ENCODE assay signal across 2 cellular contexts in the genomic region with DNA sequence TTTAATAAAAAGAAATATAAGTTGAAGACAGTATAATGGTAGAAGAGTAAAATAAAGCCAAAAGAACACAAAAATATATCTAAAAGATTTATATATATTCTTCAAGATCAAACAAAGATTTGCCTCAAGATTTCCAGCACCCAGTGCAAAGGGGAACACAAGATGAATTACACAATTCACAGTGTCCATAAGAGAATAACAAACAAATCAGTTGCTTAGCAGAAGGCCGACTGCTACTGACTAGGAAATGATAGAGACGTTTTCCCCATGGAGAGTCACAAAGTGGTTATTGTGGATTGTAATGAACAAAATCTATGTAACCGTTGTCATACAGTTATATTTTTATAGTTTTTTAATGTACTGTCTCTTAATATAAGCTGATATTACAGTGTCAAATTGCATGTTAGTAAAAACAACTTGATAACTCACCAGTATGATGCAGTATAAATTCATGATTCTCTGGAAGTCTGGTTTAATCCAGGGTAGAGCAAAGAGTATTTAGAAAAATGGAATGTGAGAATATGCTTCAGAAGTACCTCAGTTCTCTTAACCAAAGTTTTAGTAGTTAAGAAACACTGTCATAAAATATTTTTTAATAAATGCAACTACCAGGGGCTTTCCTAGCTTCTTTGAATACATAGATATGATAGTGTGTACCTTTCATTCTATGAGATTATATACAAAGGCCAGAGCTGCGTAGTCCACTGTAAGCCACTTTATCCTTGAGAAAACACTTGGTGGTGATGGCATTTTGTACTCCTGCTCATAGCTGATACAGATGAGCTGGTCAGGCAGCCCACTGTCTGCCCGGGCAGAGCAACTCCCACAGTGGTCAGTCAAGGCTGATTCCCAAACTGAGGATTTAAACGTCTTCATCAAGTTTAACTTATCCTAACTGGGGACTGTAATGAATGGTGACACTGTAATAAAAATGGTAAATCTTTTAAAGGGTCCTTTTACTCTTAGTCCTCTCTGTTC.
TF ChIP-seq lines count a peak whose summit lies in the region.

No MANE protein-coding gene starts in this region.

TF ChIP-seq in HEK293, 187 proteins besides CTCF, POLR2A, EP300 and RAD21 (continued from another document):
- TF ChIP-seq, protein P1, sequence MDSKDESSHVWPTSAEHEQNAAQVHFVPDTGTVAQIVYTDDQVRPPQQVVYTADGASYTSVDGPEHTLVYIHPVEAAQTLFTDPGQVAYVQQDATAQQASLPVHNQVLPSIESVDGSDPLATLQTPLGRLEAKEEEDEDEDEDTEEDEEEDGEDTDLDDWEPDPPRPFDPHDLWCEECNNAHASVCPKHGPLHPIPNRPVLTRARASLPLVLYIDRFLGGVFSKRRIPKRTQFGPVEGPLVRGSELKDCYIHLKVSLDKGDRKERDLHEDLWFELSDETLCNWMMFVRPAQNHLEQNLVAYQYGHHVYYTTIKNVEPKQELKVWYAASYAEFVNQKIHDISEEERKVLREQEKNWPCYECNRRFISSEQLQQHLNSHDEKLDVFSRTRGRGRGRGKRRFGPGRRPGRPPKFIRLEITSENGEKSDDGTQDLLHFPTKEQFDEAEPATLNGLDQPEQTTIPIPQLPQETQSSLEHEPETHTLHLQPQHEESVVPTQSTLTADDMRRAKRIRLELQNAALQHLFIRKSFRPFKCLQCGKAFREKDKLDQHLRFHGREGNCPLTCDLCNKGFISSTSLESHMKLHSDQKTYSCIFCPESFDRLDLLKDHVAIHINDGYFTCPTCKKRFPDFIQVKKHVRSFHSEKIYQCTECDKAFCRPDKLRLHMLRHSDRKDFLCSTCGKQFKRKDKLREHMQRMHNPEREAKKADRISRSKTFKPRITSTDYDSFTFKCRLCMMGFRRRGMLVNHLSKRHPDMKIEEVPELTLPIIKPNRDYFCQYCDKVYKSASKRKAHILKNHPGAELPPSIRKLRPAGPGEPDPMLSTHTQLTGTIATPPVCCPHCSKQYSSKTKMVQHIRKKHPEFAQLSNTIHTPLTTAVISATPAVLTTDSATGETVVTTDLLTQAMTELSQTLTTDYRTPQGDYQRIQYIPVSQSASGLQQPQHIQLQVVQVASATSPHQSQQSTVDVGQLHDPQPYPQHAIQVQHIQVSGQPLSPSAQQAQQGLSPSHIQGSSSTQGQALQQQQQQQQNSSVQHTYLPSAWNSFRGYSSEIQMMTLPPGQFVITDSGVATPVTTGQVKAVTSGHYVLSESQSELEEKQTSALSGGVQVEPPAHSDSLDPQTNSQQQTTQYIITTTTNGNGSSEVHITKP (tag by site-specific recombination; IDR thresholded peaks at IDR 0.05): no peak
- no peak for TF ChIP-seq ZFP41 (tag by site-specific recombination; IDR thresholded peaks at IDR 0.05; ENCODE audit: borderline replicate concordance)
- no peak for TF ChIP-seq YY1 (tag by site-specific recombination; IDR thresholded peaks at IDR 0.05)
- TF ChIP-seq SCRT1 (tag by site-specific recombination; IDR thresholded peaks at IDR 0.05; ENCODE audit: borderline replicate concordance): no peak
- no peak for TF ChIP-seq ZEB2 (tag by site-specific recombination; IDR thresholded peaks at IDR 0.05)

TF ChIP-seq in WTC11, 78 proteins besides CTCF, POLR2A, EP300 and RAD21 (continued from another document):
- TF ChIP-seq, protein P2, sequence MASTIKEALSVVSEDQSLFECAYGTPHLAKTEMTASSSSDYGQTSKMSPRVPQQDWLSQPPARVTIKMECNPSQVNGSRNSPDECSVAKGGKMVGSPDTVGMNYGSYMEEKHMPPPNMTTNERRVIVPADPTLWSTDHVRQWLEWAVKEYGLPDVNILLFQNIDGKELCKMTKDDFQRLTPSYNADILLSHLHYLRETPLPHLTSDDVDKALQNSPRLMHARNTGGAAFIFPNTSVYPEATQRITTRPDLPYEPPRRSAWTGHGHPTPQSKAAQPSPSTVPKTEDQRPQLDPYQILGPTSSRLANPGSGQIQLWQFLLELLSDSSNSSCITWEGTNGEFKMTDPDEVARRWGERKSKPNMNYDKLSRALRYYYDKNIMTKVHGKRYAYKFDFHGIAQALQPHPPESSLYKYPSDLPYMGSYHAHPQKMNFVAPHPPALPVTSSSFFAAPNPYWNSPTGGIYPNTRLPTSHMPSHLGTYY (CRISPR knock-in tag; IDR thresholded peaks at IDR 0.05): no peak
- TF ChIP-seq MYBL2 (CRISPR knock-in tag; IDR thresholded peaks at IDR 0.05): no peak
- TF ChIP-seq NFATC4 (CRISPR knock-in tag; IDR thresholded peaks at IDR 0.05): no peak
- TF ChIP-seq ZNF396 (CRISPR knock-in tag; IDR thresholded peaks at IDR 0.05; ENCODE audit: borderline replicate concordance): no peak
- TF ChIP-seq ZBTB21 (CRISPR knock-in tag; IDR thresholded peaks at IDR 0.05; ENCODE audit: borderline replicate concordance): no peak
- TF ChIP-seq, protein P3, sequence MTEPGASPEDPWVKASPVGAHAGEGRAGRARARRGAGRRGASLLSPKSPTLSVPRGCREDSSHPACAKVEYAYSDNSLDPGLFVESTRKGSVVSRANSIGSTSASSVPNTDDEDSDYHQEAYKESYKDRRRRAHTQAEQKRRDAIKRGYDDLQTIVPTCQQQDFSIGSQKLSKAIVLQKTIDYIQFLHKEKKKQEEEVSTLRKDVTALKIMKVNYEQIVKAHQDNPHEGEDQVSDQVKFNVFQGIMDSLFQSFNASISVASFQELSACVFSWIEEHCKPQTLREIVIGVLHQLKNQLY (CRISPR knock-in tag; IDR thresholded peaks at IDR 0.05): no peak
- TF ChIP-seq ZNF138 (CRISPR knock-in tag; conservative IDR thresholded peaks at IDR 0.05): no peak
- TF ChIP-seq RELA (CRISPR knock-in tag; IDR thresholded peaks at IDR 0.05; ENCODE audit: borderline replicate concordance): no peak
- no peak for TF ChIP-seq PRRX2 (CRISPR knock-in tag; IDR thresholded peaks at IDR 0.05)
- TF ChIP-seq, protein P4, sequence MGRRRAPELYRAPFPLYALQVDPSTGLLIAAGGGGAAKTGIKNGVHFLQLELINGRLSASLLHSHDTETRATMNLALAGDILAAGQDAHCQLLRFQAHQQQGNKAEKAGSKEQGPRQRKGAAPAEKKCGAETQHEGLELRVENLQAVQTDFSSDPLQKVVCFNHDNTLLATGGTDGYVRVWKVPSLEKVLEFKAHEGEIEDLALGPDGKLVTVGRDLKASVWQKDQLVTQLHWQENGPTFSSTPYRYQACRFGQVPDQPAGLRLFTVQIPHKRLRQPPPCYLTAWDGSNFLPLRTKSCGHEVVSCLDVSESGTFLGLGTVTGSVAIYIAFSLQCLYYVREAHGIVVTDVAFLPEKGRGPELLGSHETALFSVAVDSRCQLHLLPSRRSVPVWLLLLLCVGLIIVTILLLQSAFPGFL (CRISPR knock-in tag; IDR thresholded peaks at IDR 0.05; ENCODE audit: borderline replicate concordance): no peak
- TF ChIP-seq, protein P5, sequence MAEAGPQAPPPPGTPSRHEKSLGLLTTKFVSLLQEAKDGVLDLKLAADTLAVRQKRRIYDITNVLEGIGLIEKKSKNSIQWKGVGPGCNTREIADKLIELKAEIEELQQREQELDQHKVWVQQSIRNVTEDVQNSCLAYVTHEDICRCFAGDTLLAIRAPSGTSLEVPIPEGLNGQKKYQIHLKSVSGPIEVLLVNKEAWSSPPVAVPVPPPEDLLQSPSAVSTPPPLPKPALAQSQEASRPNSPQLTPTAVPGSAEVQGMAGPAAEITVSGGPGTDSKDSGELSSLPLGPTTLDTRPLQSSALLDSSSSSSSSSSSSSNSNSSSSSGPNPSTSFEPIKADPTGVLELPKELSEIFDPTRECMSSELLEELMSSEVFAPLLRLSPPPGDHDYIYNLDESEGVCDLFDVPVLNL (CRISPR knock-in tag; IDR thresholded peaks at IDR 0.05; ENCODE audit: borderline replicate concordance, low read depth): no peak
